Comparison of ENCODE assay signal across 8 cellular contexts in genomic region chr16:2267913-2268666, GRCh38. TPM values are rescaled to one million over a fixed set of nuclear protein-coding genes. Genes with fewer than 3 reads are reported as not detected.
DNase-seq lines count a peak whose midpoint lies in the region; ATAC-seq and TF ChIP-seq lines count a peak whose summit lies in the region.

TSS of gene RNPS1 (minus strand) at chr16:2268126. CDS start at chr16:2264643, 3,483 bp downstream.

- H3K9me3 Mint-ChIP-seq in progenitor cell of endocrine pancreas (ENCODE audit: low read depth), result no peaks in the 10 kb centered on the region

- H3K27ac ChIP-seq in left ventricle myocardium inferior (replicated peaks) (peak within 1 kb of the TSS; percentile 97), upper lobe of right lung (peak within 1 kb of the TSS; percentile 97)

- peak within 1 kb of the TSS; percentile 99 for H3K4me3 ChIP-seq in left ventricle myocardium inferior
- H3K4me3 ChIP-seq in upper lobe of right lung, result peak within 1 kb of the TSS; percentile 91

- in situ Hi-C loops in GM13977 (cut with MboI; ENCODE audit: low pct_unique_long_range_greater_than_20kb, low sequenced_read_pairs, unreplicated experiment), result no loop called here

- H3K4me1 Mint-ChIP-seq in progenitor cell of endocrine pancreas (ENCODE audit: low read depth), result peaks cover 23% of the 10 kb centered on the region

- ATAC-seq in HG02852 (IDR thresholded peaks at IDR 0.05; ENCODE audit: unreplicated experiment), result peak; percentile 77
- ATAC-seq in upper lobe of right lung, result peak; percentile 88

- H3K27me3 Mint-ChIP-seq in progenitor cell of endocrine pancreas, result no peaks in the 10 kb centered on the region

- H3K9me3 ChIP-seq in left ventricle myocardium inferior (replicated peaks) (no peaks in the 10 kb centered on the region), upper lobe of right lung (no peaks in the 10 kb centered on the region)

- peak; percentile 100 for DNase-seq in GM13977 (ENCODE audit: low spot score)
- peak; percentile 96 for DNase-seq in NCI-H146 (lab: John Stamatoyannopoulos, UW)
- DNase-seq in amniotic epithelial cell (ENCODE audit: low read depth), result peak; percentile 90
- DNase-seq in left ventricle myocardium inferior, result peak; percentile 98
- DNase-seq in progenitor cell of endocrine pancreas (ENCODE audit: low spot score, unreplicated experiment), result peak; percentile 91
- DNase-seq in upper lobe of right lung, result peak; percentile 99

- TF ChIP-seq CTCF in GM13977 (IDR thresholded peaks at IDR 0.05; ENCODE audit: extremely low read depth, insufficient read depth, missing control alignments) (no peak), left ventricle myocardium inferior (IDR thresholded peaks at IDR 0.05; ENCODE audit: borderline replicate concordance) (no peak), progenitor cell of endocrine pancreas (IDR thresholded peaks at IDR 0.05; ENCODE audit: unreplicated experiment) (no peak), upper lobe of right lung (IDR thresholded peaks at IDR 0.05) (no peak)

- no peaks in the 10 kb centered on the region for H3K27me3 ChIP-seq in left ventricle myocardium inferior (ENCODE audit: low read depth)
- no peaks in the 10 kb centered on the region for H3K27me3 ChIP-seq in upper lobe of right lung

- H3K36me3 Mint-ChIP-seq in progenitor cell of endocrine pancreas (ENCODE audit: insufficient read depth), result peaks cover 1% of the 10 kb centered on the region

- H3K4me1 ChIP-seq in left ventricle myocardium inferior (peaks cover 49% of the 10 kb centered on the region), upper lobe of right lung (peaks cover 31% of the 10 kb centered on the region)

- H3K36me3 ChIP-seq in left ventricle myocardium inferior (peaks cover 13% of the 10 kb centered on the region), upper lobe of right lung (peaks cover 16% of the 10 kb centered on the region)

- peak within 1 kb of the TSS; percentile 99 for H3K27ac Mint-ChIP-seq in progenitor cell of endocrine pancreas

- intact Hi-C loops in T-helper 1 cell treated with Interleukin-12 subunit alpha and Interleukin-12 subunit beta and Interleukin-4 antibody, amounts not matched to agents 30 ng/mL and 1 ng/mL, for 36 hours (cut with micrococcal nuclease), result loop anchor here (1.0 to 5.0 kb wide), 9 partner anchors 17 to 245 kb away; partner anchors contain the start of genes ATP6V0C, CCNF, E4F1 and ECI1
- intact Hi-C loops in left ventricle myocardium inferior (cut with micrococcal nuclease) (no loop called here), upper lobe of right lung (cut with DNase I) (no loop called here)

- peak within 1 kb of the TSS; percentile 92 for H3K4me3 Mint-ChIP-seq in progenitor cell of endocrine pancreas (ENCODE audit: low read depth)

RNA-seq across cellular contexts. Expression of gene RNPS1, which starts in this region (rescaled TPM):
- total RNA-seq in T-helper 1 cell treated with Interleukin-12 subunit alpha and Interleukin-12 subunit beta and Interleukin-4 antibody, amounts not matched to agents 30 ng/mL and 1 ng/mL, for 36 hours, result 260 and 261 TPM in 2 replicates
- total RNA-seq in left ventricle myocardium inferior (106 TPM), progenitor cell of endocrine pancreas (231 and 237 TPM in 2 replicates), upper lobe of right lung (116 TPM)

Comparison
In these comparisons a context has a peak if more than half of its experiments do, and no peak if none do; other contexts are left out.
1. Peak in every context shown above with its lines: DNase-seq, ATAC-seq, H3K4me3 ChIP-seq and H3K27ac ChIP-seq.